In the genomic region with DNA sequence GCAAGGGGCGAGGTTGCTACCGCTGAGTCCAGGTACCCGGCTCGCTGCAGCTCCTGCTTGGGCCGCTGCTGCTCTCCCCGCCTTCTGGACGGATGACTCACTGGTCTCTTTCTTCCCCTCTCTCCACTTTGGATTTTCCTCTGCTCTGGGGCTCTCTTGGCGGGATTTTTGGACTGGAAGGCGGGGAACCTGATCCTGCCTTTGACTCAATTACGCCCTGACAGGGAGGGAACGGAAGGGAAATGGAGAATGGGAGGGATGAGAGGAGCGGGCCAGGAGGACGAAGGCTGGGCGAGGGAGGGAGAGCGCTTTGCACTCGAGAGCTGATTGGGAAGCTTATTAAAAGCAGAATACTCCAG, we compare ENCODE assay signal across 8 cellular contexts. TPM values are rescaled to one million over a fixed set of nuclear protein-coding genes. Genes with fewer than 3 reads are reported as not detected.
DNase-seq lines count a peak whose midpoint lies in the region; ATAC-seq and TF ChIP-seq lines count a peak whose summit lies in the region.

A gene with protein sequence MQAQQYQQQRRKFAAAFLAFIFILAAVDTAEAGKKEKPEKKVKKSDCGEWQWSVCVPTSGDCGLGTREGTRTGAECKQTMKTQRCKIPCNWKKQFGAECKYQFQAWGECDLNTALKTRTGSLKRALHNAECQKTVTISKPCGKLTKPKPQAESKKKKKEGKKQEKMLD (minus strand): TSS at position 251 of the 359 bp plus-strand sequence. CDS start 88,760 bp downstream, outside the sequence.

- H3K36me3 Mint-ChIP-seq in H9 (ENCODE audit: insufficient read depth in 1 of 3, low read depth in 3 of 3) (peaks cover 0 to 9% (median 0%) of the 10 kb centered on the region in 3 experiments; a peak in 3 of 7 replicates), progenitor cell of endocrine pancreas (ENCODE audit: insufficient read depth) (no peaks in the 10 kb centered on the region)
- no peaks in the 10 kb centered on the region for H3K36me3 Mint-ChIP-seq in activated naive CD8-positive, alpha-beta T cell treated with anti-CD3 and anti-CD28 coated beads for 36 hours

- H4K91ac ChIP-seq in H9 (ENCODE audit: insufficient read length, low read depth, low read length), result no peak within 1 kb of the TSS

- H3K4me3 ChIP-seq in WERI-Rb-1 (ENCODE audit: low read depth, low read length) (peak within 1 kb of the TSS; percentile 36), heart left ventricle (peak within 1 kb of the TSS in 11 of 12 donors; percentile 24 to 68 (median 53))

- no peak for TF ChIP-seq POLR2A in heart left ventricle (IDR thresholded peaks at IDR 0.05)

- H3K36me3 ChIP-seq in WERI-Rb-1, result no peaks in the 10 kb centered on the region
- H3K36me3 ChIP-seq in heart left ventricle, result no peaks in the 10 kb centered on the region

- H3K23me2 ChIP-seq in H9 (ENCODE audit: insufficient read length, low read depth, low read length, poor library complexity, severe bottlenecking), result peaks cover 15% of the 10 kb centered on the region

- H3K9me3 Mint-ChIP-seq in H9 (no peaks in the 10 kb centered on the region), progenitor cell of endocrine pancreas (ENCODE audit: low read depth) (no peaks in the 10 kb centered on the region)
- H3K9me3 Mint-ChIP-seq in activated naive CD8-positive, alpha-beta T cell treated with anti-CD3 and anti-CD28 coated beads for 36 hours, result peaks cover 3% of the 10 kb centered on the region

- no peaks in the 10 kb centered on the region for H3K79me1 ChIP-seq in H9 (ENCODE audit: insufficient read depth, low read depth, low read length, poor library complexity, severe bottlenecking)

- no peak within 1 kb of the TSS for H2BK12ac ChIP-seq in H9 (ENCODE audit: insufficient read length, low read depth, low read length)

- in situ Hi-C loops in GM13976 (cut with MboI; ENCODE audit: low sequenced_read_pairs, unreplicated experiment), result no loop called here

- H3K27ac ChIP-seq in H9 (ENCODE audit: insufficient read length, low read depth, low read length), result no peak within 1 kb of the TSS
- no peak within 1 kb of the TSS for H3K27ac ChIP-seq in WERI-Rb-1
- H3K27ac ChIP-seq in heart left ventricle, result peak within 1 kb of the TSS in 4 of 12 donors; percentile 32 to 33 (median 32)

- peak within 1 kb of the TSS; percentile 72 for H3K9ac ChIP-seq in H9 (ENCODE audit: extremely low read depth, insufficient read length, low read length)

- peak within 1 kb of the TSS; percentile 88 for H3K4me2 ChIP-seq in H9 (ENCODE audit: insufficient read depth, insufficient read length, low read length)

- H4K5ac ChIP-seq in H9 (ENCODE audit: insufficient read length, low read depth, low read length), result no peak within 1 kb of the TSS

- H3K4me1 Mint-ChIP-seq in H9, result peaks cover 47 to 52% of the 10 kb centered on the region in 2 experiments
- peaks cover 9% of the 10 kb centered on the region for H3K4me1 Mint-ChIP-seq in progenitor cell of endocrine pancreas (ENCODE audit: low read depth)
- H3K4me1 Mint-ChIP-seq in activated naive CD8-positive, alpha-beta T cell treated with anti-CD3 and anti-CD28 coated beads for 36 hours, result no peaks in the 10 kb centered on the region

- H3K9me3 ChIP-seq in H9 (ENCODE audit: control insufficient read depth, low read depth, low read length) (no peaks in the 10 kb centered on the region), WERI-Rb-1 (ENCODE audit: severe bottlenecking) (no peaks in the 10 kb centered on the region), heart left ventricle (no peaks in the 10 kb centered on the region)

- peak; percentile 76 for DNase-seq in H9
- peak; percentile 16 for DNase-seq in WERI-Rb-1
- peak; percentile 31 to 60 (median 47) for DNase-seq in heart left ventricle
- peak; percentile 24 for DNase-seq in progenitor cell of endocrine pancreas (ENCODE audit: low spot score, unreplicated experiment)
- no peak for DNase-seq in activated CD4-positive, alpha-beta T cell treated with anti-CD3 and anti-CD28 coated beads for 1 hour
- no peak for DNase-seq in activated naive CD8-positive, alpha-beta T cell treated with anti-CD3 and anti-CD28 coated beads for 36 hours
- no peak for DNase-seq in GM13976 (ENCODE audit: low spot score)

- H3K56ac ChIP-seq in H9 (ENCODE audit: insufficient read length, low read depth, low read length), result no peak within 1 kb of the TSS

- H3K27me3 Mint-ChIP-seq in H9 (ENCODE audit: low read depth) (peaks cover 22% of the 10 kb centered on the region), progenitor cell of endocrine pancreas (peaks cover 43% of the 10 kb centered on the region)
- H3K27me3 Mint-ChIP-seq in activated naive CD8-positive, alpha-beta T cell treated with anti-CD3 and anti-CD28 coated beads for 36 hours, result peaks cover 27% of the 10 kb centered on the region

- no peaks in the 10 kb centered on the region; the same call in 1 of the 2 replicates for H3K4me1 ChIP-seq in H9 (ENCODE audit: insufficient read depth, low read length)
- H3K4me1 ChIP-seq in heart left ventricle, result peaks cover 0 to 12% (median 0%) of the 10 kb centered on the region in 12 donors

- H4K20me1 ChIP-seq in H9 (ENCODE audit: control insufficient read depth, insufficient read depth, insufficient read length), result no peaks in the 10 kb centered on the region

- no peak within 1 kb of the TSS for H3K4ac ChIP-seq in H9 (ENCODE audit: low read depth, low read length)

- no peak within 1 kb of the TSS for H3T11ph ChIP-seq in H9 (ENCODE audit: low read length)

- peak within 1 kb of the TSS; percentile 43; the same call in 1 of the 2 replicates for H3K14ac ChIP-seq in H9 (ENCODE audit: insufficient read depth, low read length)

- H2BK20ac ChIP-seq in H9 (ENCODE audit: low read depth, low read length, poor library complexity, severe bottlenecking), result no peak within 1 kb of the TSS

- H2BK120ac ChIP-seq in H9 (ENCODE audit: low read depth, low read length, poor library complexity, severe bottlenecking), result no peak within 1 kb of the TSS

- H3K79me2 ChIP-seq in H9 (ENCODE audit: insufficient read depth, low read length), result no peaks in the 10 kb centered on the region

- intact Hi-C loops in heart left ventricle (cut with DNase I), result no loop called here

- H3K18ac ChIP-seq in H9 (ENCODE audit: insufficient read length, low read depth, low read length), result peak within 1 kb of the TSS; percentile 47

- H4K8ac ChIP-seq in H9 (replicated peaks; ENCODE audit: insufficient read length, low read depth, low read length), result no peak within 1 kb of the TSS

- H3K4me3 Mint-ChIP-seq in H9 (peak within 1 kb of the TSS; percentile 74 to 89), progenitor cell of endocrine pancreas (ENCODE audit: low read depth) (peak within 1 kb of the TSS; percentile 71)
- H3K4me3 Mint-ChIP-seq in activated naive CD8-positive, alpha-beta T cell treated with anti-CD3 and anti-CD28 coated beads for 36 hours, result no peak within 1 kb of the TSS

- peak within 1 kb of the TSS; percentile 27 to 87 (median 85) for H3K27ac Mint-ChIP-seq in H9
- H3K27ac Mint-ChIP-seq in progenitor cell of endocrine pancreas, result no peak within 1 kb of the TSS
- no peak within 1 kb of the TSS for H3K27ac Mint-ChIP-seq in activated naive CD8-positive, alpha-beta T cell treated with anti-CD3 and anti-CD28 coated beads for 36 hours

- H2BK5ac ChIP-seq in H9 (ENCODE audit: insufficient read length, low read length), result no peak within 1 kb of the TSS

- peak within 1 kb of the TSS; percentile 86 for H2AFZ ChIP-seq in H9 (ENCODE audit: low read length)

- TF ChIP-seq CTCF in H9 (conservative IDR thresholded peaks at IDR 0.05) (no peak), WERI-Rb-1 (IDR thresholded peaks at IDR 0.05; ENCODE audit: low read depth, low read length) (no peak), heart left ventricle (IDR thresholded peaks at IDR 0.05) (no peak), progenitor cell of endocrine pancreas (IDR thresholded peaks at IDR 0.05; ENCODE audit: unreplicated experiment) (no peak), GM13976 (IDR thresholded peaks at IDR 0.05; ENCODE audit: borderline replicate concordance, control extremely low read depth, extremely low read depth, insufficient read depth, missing control alignments) (no peak)

- WGBS in H9 (ENCODE audit: extremely low coverage, insufficient read length, low lambda C conversion rate), result no CpG with 5 or more reads among the region's 16 CpGs
- 0 to 4% (median 0%) methylated on average over 16 of the region's 16 CpGs for WGBS in heart left ventricle, 4 donors

- no peak within 1 kb of the TSS for H3K23ac ChIP-seq in H9 (ENCODE audit: insufficient read length, low read depth, low read length)

- no peak within 1 kb of the TSS for H2BK15ac ChIP-seq in H9 (ENCODE audit: low read depth, low read length)

- ATAC-seq in heart left ventricle (peak; percentile 73 to 92 (median 86)), HG03469 (IDR thresholded peaks at IDR 0.05; ENCODE audit: unreplicated experiment) (no peak)

- no peak within 1 kb of the TSS for H2AK5ac ChIP-seq in H9 (ENCODE audit: insufficient read length, low read length)

- no peaks in the 10 kb centered on the region for H3K27me3 ChIP-seq in H9 (ENCODE audit: insufficient read depth, low read length)
- H3K27me3 ChIP-seq in WERI-Rb-1 (ENCODE audit: insufficient read depth, low read depth, severe bottlenecking), result no peaks in the 10 kb centered on the region
- peaks cover 0 to 6% (median 0%) of the 10 kb centered on the region in 9 donors for H3K27me3 ChIP-seq in heart left ventricle

RNA-seq across cellular contexts. Expression of the gene that starts here (rescaled TPM):
- total RNA-seq in H9 (2021), result 16.5 and 16.8 TPM in 2 replicates
- total RNA-seq in heart left ventricle, result 10 to 100 TPM in 7 of 9 donors, 1 to 10 TPM in 2; 4.7 to 23.2 (median 13.6) TPM
- 10 to 100 TPM in 1 of 2 donors, 1 to 10 TPM in 1; 3.6 to 12.8 TPM for polyA plus RNA-seq in heart left ventricle
- 3.1 TPM in 2 replicates for total RNA-seq in progenitor cell of endocrine pancreas
- total RNA-seq in activated naive CD8-positive, alpha-beta T cell treated with anti-CD3 and anti-CD28 coated beads for 36 hours, result not detected

Comparison
In these comparisons a context has a peak if more than half of its experiments do, and no peak if none do; other contexts are left out.
1. DNase-seq: peak in H9 (single experiment), WERI-Rb-1 (single experiment), heart left ventricle (5 of 5) and progenitor cell of endocrine pancreas (single experiment); none in activated CD4-positive, alpha-beta T cell treated with anti-CD3 and anti-CD28 coated beads for 1 hour (single experiment), activated naive CD8-positive, alpha-beta T cell treated with anti-CD3 and anti-CD28 coated beads for 36 hours (single experiment) and GM13976 (single experiment).
2. H3K27ac Mint-ChIP-seq: peak in H9 (3 of 3); none in progenitor cell of endocrine pancreas (single experiment) and activated naive CD8-positive, alpha-beta T cell treated with anti-CD3 and anti-CD28 coated beads for 36 hours (single experiment).